ENCODE assay signal across 35 cellular contexts in genomic region chr2:155852156-155852555, GRCh38.
"Had no signal": no experiment of that assay in that cellular context is flagged by ENCODE, and none has a peak within 500 bp of the region (broad histone marks: within the 10 kb centered on the region; RNA-seq: fewer than 3 reads in every experiment).

No MANE protein-coding gene starts in this region.

- H3K9me3 ChIP-seq: MG63 had no signal

- H3K36me3 ChIP-seq: MG63 had no signal

- H3K27me3 ChIP-seq: MG63 had no signal

- DNase-seq: Kasumi-1, MG63, MM.1S, MV-4-11, NCI-H1048, NCI-H1092, NCI-H1092 treated with DMSO at 0.1 percent for 48 hours, NCI-H1105, NCI-H1105 treated with DMSO at 0.1 percent for 48 hours, NCI-H1417, NCI-H1417 treated with DMSO at 0.1 percent for 48 hours, NCI-H1436, NCI-H1436 treated with DMSO at 0.1 percent for 48 hours, NCI-H146, NCI-H1694, NCI-H1694 treated with DMSO at 0.1 percent for 48 hours, NCI-H187, NCI-H187 treated with DMSO at 0.1 percent for 48 hours, NCI-H1930, NCI-H2029, NCI-H2029 treated with DMSO at 0.1 percent for 48 hours, NCI-H2081, NCI-H2081 treated with DMSO at 0.1 percent for 48 hours, NCI-H2107, NCI-H2171, NCI-H2171 treated with DMSO at 0.1 percent for 48 hours, NCI-H2227 treated with DMSO at 0.1 percent for 48 hours, NCI-H226, NCI-H345, NCI-H446, NCI-H446 treated with DMSO at 0.1 percent for 48 hours, NCI-H510A, NCI-H510A treated with DMSO at 0.1 percent for 48 hours, NCI-H524, NCI-H524 treated with DMSO at 0.1 percent for 48 hours had no signal

- H3K4me3 ChIP-seq: MG63 had no signal
